Comparison of ENCODE assay signal across 1 cellular context in genomic region chr11:72103754-72104167, GRCh38.
TF ChIP-seq lines count a peak whose summit lies in the region.

No MANE protein-coding gene starts in this region.

TF ChIP-seq in HepG2, 621 proteins besides CTCF, POLR2A, EP300 and RAD21 (continued from another document):
- TF ChIP-seq ZNF670 (CRISPR knock-in tag; IDR thresholded peaks at IDR 0.05; ENCODE audit: borderline replicate concordance), result no peak; the same call in 1 of the 2 replicates
- no peak for TF ChIP-seq ZBTB39 (CRISPR knock-in tag; IDR thresholded peaks at IDR 0.05)
- TF ChIP-seq DBP (CRISPR knock-in tag; IDR thresholded peaks at IDR 0.05; ENCODE audit: not compliant biosample characterization), result no peak
- no peak for TF ChIP-seq CEBPB (IDR thresholded peaks at IDR 0.05; ENCODE audit: borderline replicate concordance, low read depth, low read length)
- no peak for TF ChIP-seq GLMP (CRISPR knock-in tag; IDR thresholded peaks at IDR 0.05; ENCODE audit: borderline replicate concordance)
- no peak for TF ChIP-seq NFATC3 (CRISPR knock-in tag; IDR thresholded peaks at IDR 0.05)
- no peak for TF ChIP-seq ZMYM2 (CRISPR knock-in tag; IDR thresholded peaks at IDR 0.05)
- no peak for TF ChIP-seq HOXD1 (CRISPR knock-in tag; IDR thresholded peaks at IDR 0.05)
- no peak for TF ChIP-seq ZNF513 (CRISPR knock-in tag; conservative IDR thresholded peaks at IDR 0.05)
